8 cellular contexts compared by ENCODE assay signal in the genomic region with DNA sequence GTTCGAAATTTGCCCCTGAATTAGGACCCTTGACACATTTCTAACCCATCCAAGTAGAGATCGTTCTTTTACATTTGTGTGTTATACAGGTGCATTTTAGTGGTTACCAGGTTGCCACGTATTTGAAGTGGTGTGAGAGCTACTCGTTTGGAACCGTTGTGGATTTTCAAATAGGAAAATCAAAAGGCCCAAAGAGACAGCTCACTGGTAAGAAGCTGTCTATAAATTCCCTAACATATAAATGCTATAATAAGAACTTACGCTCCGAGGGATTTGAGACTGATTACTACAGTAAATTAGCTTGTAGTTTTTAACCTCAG.
DNase-seq lines count a peak whose midpoint lies in the region; ATAC-seq and TF ChIP-seq lines count a peak whose summit lies in the region.

No MANE protein-coding gene starts in this region.

- intact Hi-C loops in posterior cingulate gyrus (cut with DNase I) = loop anchor here (5.0 to 10.0 kb wide), 3 partner anchors 62 to 160 kb away; no protein-coding TSS in a partner anchor

- DNase-seq in DMS79 treated with DMSO at 0.1 percent for 48 hours (lab: John Stamatoyannopoulos, UW) (peak; percentile 80), NCI-H128 (lab: John Stamatoyannopoulos, UW; ENCODE audit: unreplicated experiment) (peak; percentile 13), brain microvascular endothelial cell (no peak), midbrain (lab: John Stamatoyannopoulos, UW) (peak; percentile 46), posterior cingulate gyrus (no peak)
- DNase-seq in activated CD4-positive, CD25-positive, alpha-beta regulatory T cell treated with anti-CD3 and anti-CD28 coated beads, Interleukin-2, amount 50 U/mL, for 72 hours = no peak
- DNase-seq in stimulated activated CD4-positive, alpha-beta T cell treated with anti-CD3 and anti-CD28 coated beads, Interleukin-4, amount 100 ng/mL, for 24 hours = no peak

- no peak for ATAC-seq in GM18858 (IDR thresholded peaks at IDR 0.05; ENCODE audit: unreplicated experiment)

- in situ Hi-C loops in brain microvascular endothelial cell (cut with HindIII; ENCODE audit: low pct_ligation_motif_present, low sequenced_read_pairs) = no loop called here

- H3K36me3 ChIP-seq in brain microvascular endothelial cell (replicated peaks) = no peaks in the 10 kb centered on the region

- H3K27me3 ChIP-seq in brain microvascular endothelial cell (replicated peaks) = no peaks in the 10 kb centered on the region

- no peak for TF ChIP-seq CTCF in brain microvascular endothelial cell (IDR thresholded peaks at IDR 0.05; ENCODE audit: low read depth, low read length, missing control alignments)

- peak overlapping the region; percentile 90 for H3K27ac ChIP-seq in brain microvascular endothelial cell

- peak overlapping the region; percentile 81 for H3K4me3 ChIP-seq in brain microvascular endothelial cell (ENCODE audit: low read depth, low read length)

Comparison
In these comparisons a context has a peak if more than half of its experiments do, and no peak if none do; other contexts are left out.
1. DNase-seq: peak in DMS79 treated with DMSO at 0.1 percent for 48 hours (single experiment), NCI-H128 (single experiment) and midbrain (single experiment); none in brain microvascular endothelial cell (single experiment), activated CD4-positive, CD25-positive, alpha-beta regulatory T cell treated with anti-CD3 and anti-CD28 coated beads, Interleukin-2, amount 50 U/mL, for 72 hours (single experiment), stimulated activated CD4-positive, alpha-beta T cell treated with anti-CD3 and anti-CD28 coated beads, Interleukin-4, amount 100 ng/mL, for 24 hours (single experiment) and posterior cingulate gyrus (0 of 10).